Comparison of ENCODE assay signal across 18 cellular contexts in the genomic region with DNA sequence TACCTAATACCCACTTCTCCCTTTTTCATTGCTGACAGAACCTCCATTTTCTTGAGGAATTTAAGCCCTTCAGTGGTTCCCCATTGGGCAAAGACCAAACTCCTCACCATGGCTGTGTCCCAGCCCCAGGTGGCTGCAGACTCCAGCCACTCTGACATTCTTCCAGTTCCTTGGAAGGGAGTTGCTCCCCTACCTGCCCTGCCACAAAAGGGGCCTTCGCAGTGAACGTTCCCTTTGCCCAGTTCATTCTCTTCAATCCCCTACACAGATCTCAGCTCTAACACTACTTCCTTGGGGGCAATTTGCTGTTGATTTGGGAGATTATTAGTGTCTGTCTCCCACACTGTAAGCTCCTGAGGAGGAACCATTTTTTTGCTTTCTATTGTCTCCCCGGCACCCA. TPM values are rescaled to one million over a fixed set of nuclear protein-coding genes. Genes with fewer than 3 reads are reported as not detected.
A peak's percentile ranks its signal among the peaks of the same experiment; 100 is the strongest.
DNase-seq lines count a peak whose midpoint lies in the region; ATAC-seq and TF ChIP-seq lines count a peak whose summit lies in the region.
"Had no signal": no experiment of that assay in that cellular context is flagged by ENCODE, and none has a peak within 500 bp of the region (broad histone marks: within the 10 kb centered on the region; RNA-seq: fewer than 3 reads in every experiment).

No MANE protein-coding gene starts in this region.

- no peak overlapping the region for H3K27ac ChIP-seq in CD4-positive, alpha-beta T cell (ENCODE audit: low read depth, low read length)
- H3K27ac ChIP-seq: 22Rv1, A549, C4-2B had no signal

- peaks cover 52% of the 10 kb centered on the region for H3K4me1 Mint-ChIP-seq in CD4-positive, alpha-beta T cell (ENCODE audit: low read depth)
- peaks cover 51% of the 10 kb centered on the region for H3K4me1 Mint-ChIP-seq in endothelial cell (ENCODE audit: unreplicated experiment)
- H3K4me1 Mint-ChIP-seq in neural crest cell = peaks cover 42% of the 10 kb centered on the region

- intact Hi-C loops in CD4-positive, alpha-beta T cell (cut with DNase I, micrococcal nuclease) = loop anchor here in 1 of 2 experiments (5.0 kb wide), 1 partner anchor 196 kb away; a partner anchor contains a TSS

- peaks cover 16% of the 10 kb centered on the region for H3K36me3 Mint-ChIP-seq in CD4-positive, alpha-beta T cell (ENCODE audit: low read depth)
- H3K36me3 Mint-ChIP-seq in endothelial cell (ENCODE audit: low read depth, unreplicated experiment) (peaks cover 4% of the 10 kb centered on the region), neural crest cell (ENCODE audit: low read depth) (no peaks in the 10 kb centered on the region)

- peak overlapping the region; percentile 52 for H3K27ac Mint-ChIP-seq in CD4-positive, alpha-beta T cell
- peak overlapping the region; percentile 21 for H3K27ac Mint-ChIP-seq in endothelial cell (ENCODE audit: unreplicated experiment)
- no peak overlapping the region for H3K27ac Mint-ChIP-seq in neural crest cell (ENCODE audit: unreplicated experiment)
- H3K27ac Mint-ChIP-seq: H9 had no signal

- H3K9me3 ChIP-seq in CD4-positive, alpha-beta T cell (ENCODE audit: control insufficient read depth, low read length) = no peaks in the 10 kb centered on the region
- H3K9me3 ChIP-seq: A549 had no signal

- POLR2A ChIA-PET in CD4-positive, alpha-beta T cell (lab: Charles Lee) = interaction anchor here (0.9 to 9.6 kb wide), 3 partner anchors 13 to 70 kb away, joined by 5 to 166 read pairs (median 6); a partner anchor contains a TSS

- no peak for TF ChIP-seq CTCF in CD4-positive, alpha-beta T cell (IDR thresholded peaks at IDR 0.05)
- no peak for TF ChIP-seq CTCF in endothelial cell (IDR thresholded peaks at IDR 0.05; ENCODE audit: unreplicated experiment)
- TF ChIP-seq CTCF in neural crest cell (conservative IDR thresholded peaks at IDR 0.05) = no peak

- CTCF ChIA-PET in CD4-positive, alpha-beta T cell (lab: Charles Lee) = no interaction called here

- no peak for ATAC-seq in CD4-positive, alpha-beta T cell (ENCODE audit: poor library complexity)
- ATAC-seq in HG02973 (IDR thresholded peaks at IDR 0.05; ENCODE audit: unreplicated experiment) = no peak
- ATAC-seq in GM21737 (IDR thresholded peaks at IDR 0.05; ENCODE audit: unreplicated experiment) = no peak
- ATAC-seq: A549 had no signal

- H3K4me3 Mint-ChIP-seq in CD4-positive, alpha-beta T cell = peak overlapping the region; percentile 3
- H3K4me3 Mint-ChIP-seq in endothelial cell (ENCODE audit: unreplicated experiment) = no peak overlapping the region
- H3K4me3 Mint-ChIP-seq in neural crest cell = peak overlapping the region; percentile 21
- H3K4me3 Mint-ChIP-seq: H9 had no signal

- no peaks in the 10 kb centered on the region for H3K27me3 ChIP-seq in CD4-positive, alpha-beta T cell (ENCODE audit: control insufficient read depth, insufficient read depth, low read length)

- peak; percentile 19 for DNase-seq in activated CD8-positive, alpha-beta memory T cell treated with anti-CD3 and anti-CD28 coated beads for 24 hours
- no peak for DNase-seq in activated CD8-positive, alpha-beta memory T cell treated with anti-CD3 and anti-CD28 coated beads, Interleukin-2, amount 50 U/mL, for 4 hours
- no peak for DNase-seq in CD4-positive, alpha-beta T cell
- DNase-seq in endothelial cell (ENCODE audit: low spot score) (no peak), neural crest cell (ENCODE audit: low read depth, low spot score) (no peak), cerebellar cortex (ENCODE audit: low spot score) (no peak)
- DNase-seq: AML-193; CD4-positive, alpha-beta memory T cell; DMS153; DMS79; GDM1; GOT3; H9 had no signal

- H3K9me3 Mint-ChIP-seq in CD4-positive, alpha-beta T cell = no peaks in the 10 kb centered on the region
- H3K9me3 Mint-ChIP-seq in endothelial cell (ENCODE audit: unreplicated experiment) (peaks cover 3% of the 10 kb centered on the region), neural crest cell (no peaks in the 10 kb centered on the region)

- H3K27me3 Mint-ChIP-seq in CD4-positive, alpha-beta T cell = no peaks in the 10 kb centered on the region
- H3K27me3 Mint-ChIP-seq in endothelial cell (ENCODE audit: unreplicated experiment) (peaks cover 6% of the 10 kb centered on the region), neural crest cell (ENCODE audit: low read depth) (peaks cover 6% of the 10 kb centered on the region)
- H3K27me3 Mint-ChIP-seq: CD4-positive, alpha-beta memory T cell had no signal

RNA-seq across cellular contexts. Expression of a gene that starts 3.2 kb away (rescaled TPM):
- 10 to 100 TPM; 51.2 to 53.3 TPM for total RNA-seq in CD4-positive, alpha-beta T cell
- total RNA-seq in endothelial cell (ENCODE audit: unreplicated experiment) (22.4 TPM), neural crest cell (21.0 and 21.5 TPM in 2 replicates)
